Comparison of ENCODE assay signal across 10 cellular contexts in the genomic region with DNA sequence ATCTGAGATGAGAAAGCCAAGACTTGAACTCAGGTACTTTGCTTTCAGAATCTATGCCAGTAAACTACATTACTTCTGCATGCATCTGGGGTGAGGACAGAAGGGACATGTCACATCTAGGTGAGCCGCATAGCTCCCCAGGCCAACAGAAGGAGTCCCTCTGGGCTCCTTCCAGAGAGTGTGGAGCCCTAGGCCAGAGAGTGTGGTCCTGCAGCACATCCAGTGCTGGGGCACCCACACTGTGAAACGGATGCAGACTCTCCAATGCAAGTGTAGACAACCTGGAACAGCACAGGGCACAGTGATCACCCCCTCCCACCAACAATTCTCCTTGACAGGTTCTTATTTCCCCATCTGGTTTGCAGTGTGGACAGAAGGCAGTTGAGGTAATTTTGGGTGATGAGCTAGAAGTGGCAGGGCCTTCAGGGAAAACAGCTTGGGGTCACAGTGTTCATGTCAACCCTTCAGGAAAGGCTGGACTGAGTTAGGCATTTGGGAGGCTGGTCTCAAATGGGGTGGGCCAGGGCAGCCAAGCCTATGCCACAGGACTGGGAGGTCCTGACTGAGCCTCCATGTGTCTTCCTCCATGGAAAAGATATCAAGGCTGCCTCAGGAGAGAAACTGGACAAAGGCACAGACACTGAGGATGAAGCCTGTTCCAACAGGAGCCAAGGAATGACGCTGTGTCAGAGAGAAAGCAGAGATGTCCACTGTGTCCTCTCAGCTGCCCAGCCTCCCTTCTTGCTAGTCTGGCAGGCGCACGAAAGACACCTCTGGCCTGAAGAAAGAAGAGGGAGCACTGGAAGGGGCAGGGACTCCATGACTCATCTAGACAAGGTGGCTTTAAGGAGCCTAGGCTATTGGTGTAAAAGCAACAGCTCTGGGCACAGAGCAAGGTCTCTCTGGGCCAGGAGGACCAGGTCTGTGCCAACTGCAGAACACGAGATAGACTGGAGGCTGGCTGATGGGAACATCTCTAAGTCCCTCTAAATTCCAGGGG. TPM values are rescaled to one million over a fixed set of nuclear protein-coding genes. Genes with fewer than 3 reads are reported as not detected.
DNase-seq lines count a peak whose midpoint lies in the region; ATAC-seq and TF ChIP-seq lines count a peak whose summit lies in the region.
"Had no signal": no experiment of that assay in that cellular context is flagged by ENCODE, and none has a peak within 500 bp of the region (broad histone marks: within the 10 kb centered on the region; RNA-seq: fewer than 3 reads in every experiment).

No MANE protein-coding gene starts in this region.

- peaks cover 6% of the 10 kb centered on the region for H3K36me3 Mint-ChIP-seq in activated naive CD4-positive, alpha-beta T cell treated with anti-CD3 and anti-CD28 coated beads, Interleukin-2, amount 10 ng/mL, durations not matched to agents 7 days and 5 days
- H3K36me3 Mint-ChIP-seq in activated naive CD4-positive, alpha-beta T cell treated with anti-CD3 and anti-CD28 coated beads, Interleukin-2, amount 50 U/mL, for 72 hours: no peaks in the 10 kb centered on the region
- H3K36me3 Mint-ChIP-seq in brain: no peaks in the 10 kb centered on the region

- no peak overlapping the region for H3K27ac ChIP-seq in mesodermal cell (ENCODE audit: low read depth, low read length, severe bottlenecking)
- H3K27ac ChIP-seq in tibial artery: peak overlapping the region; percentile 86 to 98

- peaks cover 4% of the 10 kb centered on the region for H3K36me3 ChIP-seq in mesodermal cell (ENCODE audit: control insufficient read depth, insufficient read depth, low read length)
- no peaks in the 10 kb centered on the region for H3K36me3 ChIP-seq in tibial artery

- H3K9me3 ChIP-seq in mesodermal cell (ENCODE audit: control insufficient read depth, low read length) (no peaks in the 10 kb centered on the region), tibial artery (no peaks in the 10 kb centered on the region)

- CTCF ChIA-PET in activated naive CD4-positive, alpha-beta T cell treated with anti-CD3 and anti-CD28 coated beads, Interleukin-2, amount 10 ng/mL, durations not matched to agents 7 days and 5 days (lab: Charles Lee): interaction anchor here (1.1 kb wide), 1 partner anchor 31 kb away, joined by 3 read pairs; no protein-coding TSS in a partner anchor

- no peaks in the 10 kb centered on the region for H3K9me3 Mint-ChIP-seq in activated naive CD4-positive, alpha-beta T cell treated with anti-CD3 and anti-CD28 coated beads, Interleukin-2, amount 10 ng/mL, durations not matched to agents 7 days and 5 days
- H3K9me3 Mint-ChIP-seq in activated naive CD4-positive, alpha-beta T cell treated with anti-CD3 and anti-CD28 coated beads, Interleukin-2, amount 50 U/mL, for 72 hours: no peaks in the 10 kb centered on the region
- H3K9me3 Mint-ChIP-seq in brain: peaks cover 0 to 3% (median 0%) of the 10 kb centered on the region in 5 experiments

- H3K4me3 Mint-ChIP-seq in activated naive CD4-positive, alpha-beta T cell treated with anti-CD3 and anti-CD28 coated beads, Interleukin-2, amount 10 ng/mL, durations not matched to agents 7 days and 5 days: peak overlapping the region; percentile 11
- H3K4me3 Mint-ChIP-seq in brain: peak overlapping the region; percentile 73 to 89 (median 82)

- peaks cover 55% of the 10 kb centered on the region for H3K27me3 Mint-ChIP-seq in activated naive CD4-positive, alpha-beta T cell treated with anti-CD3 and anti-CD28 coated beads, Interleukin-2, amount 10 ng/mL, durations not matched to agents 7 days and 5 days
- H3K27me3 Mint-ChIP-seq in brain: peaks cover 32% of the 10 kb centered on the region

- no peak overlapping the region for H3K27ac Mint-ChIP-seq in activated naive CD4-positive, alpha-beta T cell treated with anti-CD3 and anti-CD28 coated beads, Interleukin-2, amount 10 ng/mL, durations not matched to agents 7 days and 5 days
- H3K27ac Mint-ChIP-seq in activated naive CD4-positive, alpha-beta T cell treated with anti-CD3 and anti-CD28 coated beads, Interleukin-2, amount 50 U/mL, for 72 hours: peak overlapping the region in 1 of 2 donors; percentile 18
- H3K27ac Mint-ChIP-seq in brain: peak overlapping the region in 4 of 5 experiments; percentile 49 to 88 (median 81)

- H3K4me1 ChIP-seq in mesodermal cell (ENCODE audit: control insufficient read depth, insufficient read depth, low read length, poor library complexity, severe bottlenecking) (peaks cover 31% of the 10 kb centered on the region), tibial artery (peaks cover 0 to 77% (median 62%) of the 10 kb centered on the region in 4 donors)

- no peak for ATAC-seq in activated naive CD4-positive, alpha-beta T cell treated with anti-CD3 and anti-CD28 coated beads, Interleukin-2, amount 50 U/mL, for 72 hours
- ATAC-seq in GM21723 (IDR thresholded peaks at IDR 0.05; ENCODE audit: unreplicated experiment) (no peak), HG02763 (IDR thresholded peaks at IDR 0.05; ENCODE audit: unreplicated experiment) (no peak)

- no peak for DNase-seq in activated naive CD4-positive, alpha-beta T cell treated with anti-CD3 and anti-CD28 coated beads, Interleukin-2, amount 10 ng/mL, durations not matched to agents 7 days and 5 days
- DNase-seq in activated naive CD4-positive, alpha-beta T cell treated with anti-CD3 and anti-CD28 coated beads, Interleukin-2, amount 50 U/mL, for 72 hours (ENCODE audit: low spot score in 2 of 2): no peak
- DNase-seq in tibial artery: peak in 1 of 2 donors; percentile 68
- DNase-seq in NCI-H2107 (lab: John Stamatoyannopoulos, UW): no peak
- DNase-seq: activated gamma-delta T cell, NCI-H146 had no signal

- peaks cover 57% of the 10 kb centered on the region for H3K4me1 Mint-ChIP-seq in activated naive CD4-positive, alpha-beta T cell treated with anti-CD3 and anti-CD28 coated beads, Interleukin-2, amount 10 ng/mL, durations not matched to agents 7 days and 5 days
- peaks cover 47% of the 10 kb centered on the region for H3K4me1 Mint-ChIP-seq in brain

- H3K4me3 ChIP-seq in mesodermal cell (ENCODE audit: extremely low read depth, insufficient read depth, low read length, poor library complexity, severe bottlenecking) (peak overlapping the region; percentile 58), tibial artery (peak overlapping the region; percentile 95 to 98)

- H3K27me3 ChIP-seq in tibial artery: no peaks in the 10 kb centered on the region

- no peak for TF ChIP-seq CTCF in brain (conservative IDR thresholded peaks at IDR 0.05)
- no peak for TF ChIP-seq CTCF in tibial artery (IDR thresholded peaks at IDR 0.05)

- WGBS in mesodermal cell (ENCODE audit: insufficient coverage in 2 of 2), 2 experiments: 88 to 95% methylated on average over 5 of the region's 6 CpGs

- intact Hi-C loops in tibial artery (cut with DNase I; ENCODE audit: low total_unique reads): no loop called here

RNA-seq across cellular contexts. Expression of a gene that starts 1.7 kb away (rescaled TPM):
- 10 to 100 TPM; 10.0 to 18.5 TPM for total RNA-seq in activated naive CD4-positive, alpha-beta T cell treated with anti-CD3 and anti-CD28 coated beads, Interleukin-2, amount 50 U/mL, for 72 hours
- polyA plus RNA-seq in brain (ENCODE audit: insufficient read depth, low read depth, low replicate concordance): 11.8 TPM
- polyA plus RNA-seq in mesodermal cell (2013, experiment 1 of 2): 56.1 TPM
- polyA plus RNA-seq in mesodermal cell (2013, experiment 2 of 2): 43.3 TPM

RNA-seq across cellular contexts. Expression of a gene that starts 11.2 kb away (rescaled TPM):
- total RNA-seq in activated naive CD4-positive, alpha-beta T cell treated with anti-CD3 and anti-CD28 coated beads, Interleukin-2, amount 50 U/mL, for 72 hours: 1 to 10 TPM in 1 of 2 donors, under 1 TPM in 1; 0.18 to 1.9 TPM
- 0.19 TPM for polyA plus RNA-seq in brain (ENCODE audit: insufficient read depth, low read depth, low replicate concordance)
- 0.11 TPM for polyA plus RNA-seq in mesodermal cell (2013, experiment 1 of 2)
- 0.20 TPM for polyA plus RNA-seq in mesodermal cell (2013, experiment 2 of 2)

RNA-seq across cellular contexts. Expression of a gene that starts 37.2 kb away (rescaled TPM):
- total RNA-seq in activated naive CD4-positive, alpha-beta T cell treated with anti-CD3 and anti-CD28 coated beads, Interleukin-2, amount 50 U/mL, for 72 hours: 10 to 100 TPM; 13.2 to 13.8 TPM
- 5.1 TPM for polyA plus RNA-seq in brain (ENCODE audit: insufficient read depth, low read depth, low replicate concordance)
- polyA plus RNA-seq in mesodermal cell (2013, experiment 1 of 2): 4.1 TPM
- 2.7 TPM for polyA plus RNA-seq in mesodermal cell (2013, experiment 2 of 2)
